8 cellular contexts compared by ENCODE assay signal in genomic region chr17:1455291-1455747, GRCh38. TPM values are rescaled to one million over a fixed set of nuclear protein-coding genes. Genes with fewer than 3 reads are reported as not detected.
A peak's percentile ranks its signal among the peaks of the same experiment; 100 is the strongest.
DNase-seq lines count a peak whose midpoint lies in the region; ATAC-seq, FAIRE-seq and TF ChIP-seq lines count a peak whose summit lies in the region.

No MANE protein-coding gene starts in this region.

- ATAC-seq in HG02870 (IDR thresholded peaks at IDR 0.05; ENCODE audit: unreplicated experiment): peak; percentile 22

- FAIRE-seq in GM12892 (lab: Jason Lieb, UNC): peak; percentile 81

- peaks cover 31% of the 10 kb centered on the region for H3K36me3 ChIP-seq in endodermal cell (ENCODE audit: control insufficient read depth, insufficient read depth, low read length)
- peaks cover 1% of the 10 kb centered on the region for H3K36me3 ChIP-seq in mesendoderm (ENCODE audit: control insufficient read depth, insufficient read depth, low read length)

- peak overlapping the region; percentile 99 for H3K18ac ChIP-seq in mesendoderm (ENCODE audit: low read length)

- H3K9me3 Mint-ChIP-seq in endodermal cell: no peaks in the 10 kb centered on the region

- H3K27me3 ChIP-seq in AG04450 (ENCODE audit: control insufficient read depth, insufficient read depth, low read length) (no peaks in the 10 kb centered on the region), endodermal cell (ENCODE audit: control insufficient read depth, insufficient read depth, low read length, poor library complexity, severe bottlenecking) (no peaks in the 10 kb centered on the region), mesendoderm (ENCODE audit: insufficient read depth, low read length, poor library complexity) (no peaks in the 10 kb centered on the region)

- 1% methylated on average over 11 to 27 of the region's 27 CpGs for WGBS in endodermal cell (ENCODE audit: insufficient coverage in 1 of 2, insufficient read length in 1 of 2), 2 experiments
- no CpG with 5 or more reads among the region's 27 CpGs for WGBS in mesendoderm (ENCODE audit: extremely low coverage, insufficient coverage, low lambda C conversion rate)

- peak overlapping the region; percentile 98 for H3K56ac ChIP-seq in mesendoderm (ENCODE audit: low read length)

- H3K4me3 Mint-ChIP-seq in endodermal cell: peak overlapping the region; percentile 86

- TF ChIP-seq CTCF in AG04450 (IDR thresholded peaks at IDR 0.05; ENCODE audit: low read depth, low read length) (peak; percentile 70), endodermal cell (conservative IDR thresholded peaks at IDR 0.05) (peak; percentile 80)

- peak overlapping the region; percentile 95 for H3K4me2 ChIP-seq in mesendoderm (ENCODE audit: low read length)

- CTCF ChIA-PET in AG04450 (lab: Charles Lee): interaction anchor here (1.1 kb wide), 1 partner anchor 90 kb away, joined by 3 read pairs; no protein-coding TSS in a partner anchor

- H3K9ac ChIP-seq in endodermal cell (ENCODE audit: extremely low read depth, low read length, poor library complexity, severe bottlenecking) (peak overlapping the region; percentile 95), mesendoderm (ENCODE audit: low read length) (peak overlapping the region; percentile 98)

- no peak overlapping the region for H4K8ac ChIP-seq in mesendoderm (ENCODE audit: low read depth, low read length)

- H3K4me3 ChIP-seq in AG04450 (ENCODE audit: low read depth, low read length): peak overlapping the region; percentile 93
- H3K4me3 ChIP-seq in endodermal cell (ENCODE audit: low read length): peak overlapping the region; percentile 91
- H3K4me3 ChIP-seq in mesendoderm (ENCODE audit: low read length): peak overlapping the region; percentile 97

- no peaks in the 10 kb centered on the region; the same call in 1 of the 2 replicates for H3K9me3 ChIP-seq in AG04450 (ENCODE audit: control insufficient read depth, insufficient read depth, low read length)
- no peaks in the 10 kb centered on the region for H3K9me3 ChIP-seq in endodermal cell (ENCODE audit: control insufficient read depth, low read length)

- peaks cover 2% of the 10 kb centered on the region for H3K27me3 Mint-ChIP-seq in endodermal cell (ENCODE audit: insufficient read depth)

- DNase-seq in AG04450 (ENCODE audit: low read depth, low spot score): no peak
- no peak for DNase-seq in GM12892 (ENCODE audit: insufficient read length)
- peak; percentile 10 to 12 for DNase-seq in NCI-H1930 (lab: John Stamatoyannopoulos, UW)
- DNase-seq in activated CD4-positive, alpha-beta T cell treated with anti-CD3 and anti-CD28 coated beads, Interleukin-2, amount 50 U/mL, for 1 hour: peak; percentile 21
- DNase-seq in endodermal cell: peak; percentile 91
- DNase-seq in mesendoderm: peak; percentile 86
- peak; percentile 58 for DNase-seq in stromal cell of bone marrow (ENCODE audit: low read depth)

- H2AK5ac ChIP-seq in mesendoderm (ENCODE audit: low read length): no peak overlapping the region

- H3K27ac ChIP-seq in AG04450 (ENCODE audit: low read depth, low read length) (peak overlapping the region; percentile 83), endodermal cell (ENCODE audit: low read depth, low read length) (peak overlapping the region; percentile 86), mesendoderm (ENCODE audit: low read depth, low read length) (peak overlapping the region; percentile 93)

- H3K4me1 ChIP-seq in endodermal cell (ENCODE audit: control insufficient read depth, insufficient read depth, low read length) (no peaks in the 10 kb centered on the region), mesendoderm (ENCODE audit: control insufficient read depth, low read depth, low read length) (peaks cover 2% of the 10 kb centered on the region)

- no peak overlapping the region for H2BK5ac ChIP-seq in mesendoderm (ENCODE audit: low read length)

- peaks cover 11% of the 10 kb centered on the region for H3K4me1 Mint-ChIP-seq in endodermal cell

- POLR2A ChIA-PET in AG04450 (lab: Yijun Ruan, JAX): interaction anchor here (0.7 to 1.2 kb wide), 2 partner anchors 27 to 90 kb away, joined by 3 to 5 read pairs; no protein-coding TSS in a partner anchor

- no peak overlapping the region for H2BK120ac ChIP-seq in mesendoderm (ENCODE audit: low read depth, low read length)

- H3K23ac ChIP-seq in mesendoderm (ENCODE audit: low read length): peak overlapping the region; percentile 80

- H3K4ac ChIP-seq in mesendoderm (ENCODE audit: low read depth, low read length): peak overlapping the region; percentile 40

- peak overlapping the region; percentile 91 for H3K27ac Mint-ChIP-seq in endodermal cell

- peaks cover 4% of the 10 kb centered on the region for H3K79me1 ChIP-seq in mesendoderm (ENCODE audit: low read length)

- no peak overlapping the region for H2BK15ac ChIP-seq in mesendoderm (replicated peaks; ENCODE audit: low read depth)

- H4K5ac ChIP-seq in mesendoderm (ENCODE audit: low read length): no peak overlapping the region

- no peak for TF ChIP-seq POLR2A in GM12892 (IDR thresholded peaks at IDR 0.05; ENCODE audit: low read depth, low read length)

- H3K36me3 Mint-ChIP-seq in endodermal cell (ENCODE audit: low read depth): peaks cover 27% of the 10 kb centered on the region

- peaks cover 51% of the 10 kb centered on the region for H3K79me2 ChIP-seq in mesendoderm (ENCODE audit: control insufficient read depth, insufficient read depth, low read length)

RNA-seq across cellular contexts. Expression of gene CRK, which starts 0.7 kb away (rescaled TPM):
- polyA plus RNA-seq in AG04450 (2011; rRNA removed): 88.1 and 110 TPM in 2 replicates
- polyA minus RNA-seq in AG04450 (2011; rRNA and poly(A)+ RNA removed): 79.3 and 81.6 TPM in 2 replicates
- polyA plus RNA-seq in GM12892 (2012; ENCODE audit: missing spikeins): 7.4 TPM
- 10 to 100 TPM; 50.5 to 52.3 TPM for total RNA-seq in endodermal cell
- polyA plus RNA-seq in endodermal cell (2013, experiment 1 of 2): 44.9 TPM
- 43.6 TPM for polyA plus RNA-seq in endodermal cell (2013, experiment 2 of 2)
- polyA plus RNA-seq in mesendoderm (2013, experiment 1 of 2): 39.1 TPM
- polyA plus RNA-seq in mesendoderm (2013, experiment 2 of 2): 39.0 TPM

RNA-seq across cellular contexts. Expression of gene MYO1C, which starts 37.2 kb away (rescaled TPM):
- polyA plus RNA-seq in AG04450 (2011; rRNA removed): 147 and 169 TPM in 2 replicates
- polyA minus RNA-seq in AG04450 (2011; rRNA and poly(A)+ RNA removed): 452 and 566 TPM in 2 replicates
- 38.4 TPM for polyA plus RNA-seq in GM12892 (2012; ENCODE audit: missing spikeins)
- total RNA-seq in endodermal cell: 10 to 100 TPM; 75.5 to 90.0 TPM
- polyA plus RNA-seq in endodermal cell (2013, experiment 1 of 2): 32.2 TPM
- 32.5 TPM for polyA plus RNA-seq in endodermal cell (2013, experiment 2 of 2)
- 35.2 TPM for polyA plus RNA-seq in mesendoderm (2013, experiment 1 of 2)
- 36.4 TPM for polyA plus RNA-seq in mesendoderm (2013, experiment 2 of 2)

RNA-seq across cellular contexts. Expression of gene YWHAE, which starts 55.3 kb away (rescaled TPM):
- 884 and 1,187 TPM in 2 replicates for polyA plus RNA-seq in AG04450 (2011; rRNA removed)
- polyA minus RNA-seq in AG04450 (2011; rRNA and poly(A)+ RNA removed): 735 and 802 TPM in 2 replicates
- polyA plus RNA-seq in GM12892 (2012; ENCODE audit: missing spikeins): 375 TPM
- 1,000 to 10,000 TPM; 1,225 to 1,349 TPM for total RNA-seq in endodermal cell
- polyA plus RNA-seq in endodermal cell (2013, experiment 1 of 2): 1,001 TPM
- polyA plus RNA-seq in endodermal cell (2013, experiment 2 of 2): 1,057 TPM
- polyA plus RNA-seq in mesendoderm (2013, experiment 1 of 2): 891 TPM
- 875 TPM for polyA plus RNA-seq in mesendoderm (2013, experiment 2 of 2)

Comparison
In these comparisons a context has a peak if more than half of its experiments do, and no peak if none do; other contexts are left out.
1. DNase-seq: peak in NCI-H1930 (2 of 2), activated CD4-positive, alpha-beta T cell treated with anti-CD3 and anti-CD28 coated beads, Interleukin-2, amount 50 U/mL, for 1 hour (single experiment), endodermal cell (single experiment), mesendoderm (single experiment) and stromal cell of bone marrow (single experiment); none in AG04450 (single experiment) and GM12892 (single experiment).
2. Peak in every context shown above with its lines, with median percentiles within 50 percentile points of each other: H3K27ac ChIP-seq and H3K4me3 ChIP-seq.